1 cellular context compared by ENCODE assay signal in genomic region chr9:38227061-38227540, GRCh38.
TF ChIP-seq lines count a peak whose summit lies in the region.

No MANE protein-coding gene starts in this region.

TF ChIP-seq in HEK293, 187 proteins besides CTCF, POLR2A, EP300 and RAD21 (continued from another document and continues in another):
- 0 out of 2 replicates have a peak, but pooled peaks have one; percentile 36 for TF ChIP-seq ZNF692 (tag by site-specific recombination; IDR thresholded peaks at IDR 0.05)
- TF ChIP-seq ZNF433 (tag by site-specific recombination; IDR thresholded peaks at IDR 0.05; ENCODE audit: low read depth): no peak
- no peak for TF ChIP-seq ZNF629 (tag by site-specific recombination; IDR thresholded peaks at IDR 0.05)
- TF ChIP-seq, protein P1, sequence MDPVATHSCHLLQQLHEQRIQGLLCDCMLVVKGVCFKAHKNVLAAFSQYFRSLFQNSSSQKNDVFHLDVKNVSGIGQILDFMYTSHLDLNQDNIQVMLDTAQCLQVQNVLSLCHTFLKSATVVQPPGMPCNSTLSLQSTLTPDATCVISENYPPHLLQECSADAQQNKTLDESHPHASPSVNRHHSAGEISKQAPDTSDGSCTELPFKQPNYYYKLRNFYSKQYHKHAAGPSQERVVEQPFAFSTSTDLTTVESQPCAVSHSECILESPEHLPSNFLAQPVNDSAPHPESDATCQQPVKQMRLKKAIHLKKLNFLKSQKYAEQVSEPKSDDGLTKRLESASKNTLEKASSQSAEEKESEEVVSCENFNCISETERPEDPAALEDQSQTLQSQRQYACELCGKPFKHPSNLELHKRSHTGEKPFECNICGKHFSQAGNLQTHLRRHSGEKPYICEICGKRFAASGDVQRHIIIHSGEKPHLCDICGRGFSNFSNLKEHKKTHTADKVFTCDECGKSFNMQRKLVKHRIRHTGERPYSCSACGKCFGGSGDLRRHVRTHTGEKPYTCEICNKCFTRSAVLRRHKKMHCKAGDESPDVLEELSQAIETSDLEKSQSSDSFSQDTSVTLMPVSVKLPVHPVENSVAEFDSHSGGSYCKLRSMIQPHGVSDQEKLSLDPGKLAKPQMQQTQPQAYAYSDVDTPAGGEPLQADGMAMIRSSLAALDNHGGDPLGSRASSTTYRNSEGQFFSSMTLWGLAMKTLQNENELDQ (tag by site-specific recombination; IDR thresholded peaks at IDR 0.05; ENCODE audit: low read depth): no peak
- TF ChIP-seq ZNF211 (tag by site-specific recombination; IDR thresholded peaks at IDR 0.05; ENCODE audit: low read depth): no peak
- TF ChIP-seq ZNF157 (tag by site-specific recombination; IDR thresholded peaks at IDR 0.05): no peak
- TF ChIP-seq ZNF777 (tag by site-specific recombination; IDR thresholded peaks at IDR 0.05; ENCODE audit: borderline replicate concordance): no peak
- no peak for TF ChIP-seq ZNF76 (tag by site-specific recombination; IDR thresholded peaks at IDR 0.05; ENCODE audit: borderline replicate concordance, low read depth)
- peak; percentile 80 for TF ChIP-seq GLIS2 (tag by site-specific recombination; IDR thresholded peaks at IDR 0.05)
- TF ChIP-seq ZNF654 (tag by site-specific recombination; IDR thresholded peaks at IDR 0.05; ENCODE audit: low read depth): no peak
- no peak; the same call in 1 of the 2 replicates for TF ChIP-seq ZNF660 (tag by site-specific recombination; IDR thresholded peaks at IDR 0.05)
- TF ChIP-seq ZNF768 (tag by site-specific recombination; IDR thresholded peaks at IDR 0.05): no peak
- TF ChIP-seq ZNF248 (tag by site-specific recombination; IDR thresholded peaks at IDR 0.05): no peak
- no peak for TF ChIP-seq ZNF658 (tag by site-specific recombination; IDR thresholded peaks at IDR 0.05)
- TF ChIP-seq ZBTB17 (tag by site-specific recombination; IDR thresholded peaks at IDR 0.05): peak; percentile 26; the same call in 1 of the 2 replicates
- TF ChIP-seq, protein P2, sequence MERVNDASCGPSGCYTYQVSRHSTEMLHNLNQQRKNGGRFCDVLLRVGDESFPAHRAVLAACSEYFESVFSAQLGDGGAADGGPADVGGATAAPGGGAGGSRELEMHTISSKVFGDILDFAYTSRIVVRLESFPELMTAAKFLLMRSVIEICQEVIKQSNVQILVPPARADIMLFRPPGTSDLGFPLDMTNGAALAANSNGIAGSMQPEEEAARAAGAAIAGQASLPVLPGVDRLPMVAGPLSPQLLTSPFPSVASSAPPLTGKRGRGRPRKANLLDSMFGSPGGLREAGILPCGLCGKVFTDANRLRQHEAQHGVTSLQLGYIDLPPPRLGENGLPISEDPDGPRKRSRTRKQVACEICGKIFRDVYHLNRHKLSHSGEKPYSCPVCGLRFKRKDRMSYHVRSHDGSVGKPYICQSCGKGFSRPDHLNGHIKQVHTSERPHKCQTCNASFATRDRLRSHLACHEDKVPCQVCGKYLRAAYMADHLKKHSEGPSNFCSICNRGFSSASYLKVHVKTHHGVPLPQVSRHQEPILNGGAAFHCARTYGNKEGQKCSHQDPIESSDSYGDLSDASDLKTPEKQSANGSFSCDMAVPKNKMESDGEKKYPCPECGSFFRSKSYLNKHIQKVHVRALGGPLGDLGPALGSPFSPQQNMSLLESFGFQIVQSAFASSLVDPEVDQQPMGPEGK (tag by site-specific recombination; IDR thresholded peaks at IDR 0.05): peak; percentile 79
- TF ChIP-seq, protein P3, sequence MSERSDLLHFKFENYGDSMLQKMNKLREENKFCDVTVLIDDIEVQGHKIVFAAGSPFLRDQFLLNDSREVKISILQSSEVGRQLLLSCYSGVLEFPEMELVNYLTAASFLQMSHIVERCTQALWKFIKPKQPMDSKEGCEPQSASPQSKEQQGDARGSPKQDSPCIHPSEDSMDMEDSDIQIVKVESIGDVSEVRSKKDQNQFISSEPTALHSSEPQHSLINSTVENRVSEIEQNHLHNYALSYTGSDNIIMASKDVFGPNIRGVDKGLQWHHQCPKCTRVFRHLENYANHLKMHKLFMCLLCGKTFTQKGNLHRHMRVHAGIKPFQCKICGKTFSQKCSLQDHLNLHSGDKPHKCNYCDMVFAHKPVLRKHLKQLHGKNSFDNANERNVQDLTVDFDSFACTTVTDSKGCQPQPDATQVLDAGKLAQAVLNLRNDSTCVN (tag by site-specific recombination; optimal IDR thresholded peaks at IDR 0.05): no peak
- TF ChIP-seq, protein P4, sequence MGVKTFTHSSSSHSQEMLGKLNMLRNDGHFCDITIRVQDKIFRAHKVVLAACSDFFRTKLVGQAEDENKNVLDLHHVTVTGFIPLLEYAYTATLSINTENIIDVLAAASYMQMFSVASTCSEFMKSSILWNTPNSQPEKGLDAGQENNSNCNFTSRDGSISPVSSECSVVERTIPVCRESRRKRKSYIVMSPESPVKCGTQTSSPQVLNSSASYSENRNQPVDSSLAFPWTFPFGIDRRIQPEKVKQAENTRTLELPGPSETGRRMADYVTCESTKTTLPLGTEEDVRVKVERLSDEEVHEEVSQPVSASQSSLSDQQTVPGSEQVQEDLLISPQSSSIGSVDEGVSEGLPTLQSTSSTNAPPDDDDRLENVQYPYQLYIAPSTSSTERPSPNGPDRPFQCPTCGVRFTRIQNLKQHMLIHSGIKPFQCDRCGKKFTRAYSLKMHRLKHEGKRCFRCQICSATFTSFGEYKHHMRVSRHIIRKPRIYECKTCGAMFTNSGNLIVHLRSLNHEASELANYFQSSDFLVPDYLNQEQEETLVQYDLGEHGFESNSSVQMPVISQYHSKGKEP (tag by site-specific recombination; IDR thresholded peaks at IDR 0.05): peak; percentile 74
- TF ChIP-seq, protein P5, sequence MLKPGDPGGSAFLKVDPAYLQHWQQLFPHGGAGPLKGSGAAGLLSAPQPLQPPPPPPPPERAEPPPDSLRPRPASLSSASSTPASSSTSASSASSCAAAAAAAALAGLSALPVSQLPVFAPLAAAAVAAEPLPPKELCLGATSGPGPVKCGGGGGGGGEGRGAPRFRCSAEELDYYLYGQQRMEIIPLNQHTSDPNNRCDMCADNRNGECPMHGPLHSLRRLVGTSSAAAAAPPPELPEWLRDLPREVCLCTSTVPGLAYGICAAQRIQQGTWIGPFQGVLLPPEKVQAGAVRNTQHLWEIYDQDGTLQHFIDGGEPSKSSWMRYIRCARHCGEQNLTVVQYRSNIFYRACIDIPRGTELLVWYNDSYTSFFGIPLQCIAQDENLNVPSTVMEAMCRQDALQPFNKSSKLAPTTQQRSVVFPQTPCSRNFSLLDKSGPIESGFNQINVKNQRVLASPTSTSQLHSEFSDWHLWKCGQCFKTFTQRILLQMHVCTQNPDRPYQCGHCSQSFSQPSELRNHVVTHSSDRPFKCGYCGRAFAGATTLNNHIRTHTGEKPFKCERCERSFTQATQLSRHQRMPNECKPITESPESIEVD (tag by site-specific recombination; IDR thresholded peaks at IDR 0.05): no peak
- TF ChIP-seq ZNF404 (tag by site-specific recombination; IDR thresholded peaks at IDR 0.05): no peak
- TF ChIP-seq BCL6B (tag by site-specific recombination; IDR thresholded peaks at IDR 0.05): no peak
- TF ChIP-seq ZNF398 (tag by site-specific recombination; IDR thresholded peaks at IDR 0.05): peak; percentile 84
- TF ChIP-seq MZF1 (tag by site-specific recombination; IDR thresholded peaks at IDR 0.05; ENCODE audit: borderline replicate concordance): no peak
- TF ChIP-seq, protein P6, sequence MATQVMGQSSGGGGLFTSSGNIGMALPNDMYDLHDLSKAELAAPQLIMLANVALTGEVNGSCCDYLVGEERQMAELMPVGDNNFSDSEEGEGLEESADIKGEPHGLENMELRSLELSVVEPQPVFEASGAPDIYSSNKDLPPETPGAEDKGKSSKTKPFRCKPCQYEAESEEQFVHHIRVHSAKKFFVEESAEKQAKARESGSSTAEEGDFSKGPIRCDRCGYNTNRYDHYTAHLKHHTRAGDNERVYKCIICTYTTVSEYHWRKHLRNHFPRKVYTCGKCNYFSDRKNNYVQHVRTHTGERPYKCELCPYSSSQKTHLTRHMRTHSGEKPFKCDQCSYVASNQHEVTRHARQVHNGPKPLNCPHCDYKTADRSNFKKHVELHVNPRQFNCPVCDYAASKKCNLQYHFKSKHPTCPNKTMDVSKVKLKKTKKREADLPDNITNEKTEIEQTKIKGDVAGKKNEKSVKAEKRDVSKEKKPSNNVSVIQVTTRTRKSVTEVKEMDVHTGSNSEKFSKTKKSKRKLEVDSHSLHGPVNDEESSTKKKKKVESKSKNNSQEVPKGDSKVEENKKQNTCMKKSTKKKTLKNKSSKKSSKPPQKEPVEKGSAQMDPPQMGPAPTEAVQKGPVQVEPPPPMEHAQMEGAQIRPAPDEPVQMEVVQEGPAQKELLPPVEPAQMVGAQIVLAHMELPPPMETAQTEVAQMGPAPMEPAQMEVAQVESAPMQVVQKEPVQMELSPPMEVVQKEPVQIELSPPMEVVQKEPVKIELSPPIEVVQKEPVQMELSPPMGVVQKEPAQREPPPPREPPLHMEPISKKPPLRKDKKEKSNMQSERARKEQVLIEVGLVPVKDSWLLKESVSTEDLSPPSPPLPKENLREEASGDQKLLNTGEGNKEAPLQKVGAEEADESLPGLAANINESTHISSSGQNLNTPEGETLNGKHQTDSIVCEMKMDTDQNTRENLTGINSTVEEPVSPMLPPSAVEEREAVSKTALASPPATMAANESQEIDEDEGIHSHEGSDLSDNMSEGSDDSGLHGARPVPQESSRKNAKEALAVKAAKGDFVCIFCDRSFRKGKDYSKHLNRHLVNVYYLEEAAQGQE (tag by site-specific recombination; IDR thresholded peaks at IDR 0.05): no peak
- TF ChIP-seq ZNF26 (tag by site-specific recombination; IDR thresholded peaks at IDR 0.05): no peak
- no peak for TF ChIP-seq ZNF561 (tag by site-specific recombination; IDR thresholded peaks at IDR 0.05; ENCODE audit: borderline replicate concordance)
- TF ChIP-seq ZBTB6 (tag by site-specific recombination; IDR thresholded peaks at IDR 0.05): no peak
- TF ChIP-seq ZNF549 (tag by site-specific recombination; IDR thresholded peaks at IDR 0.05): no peak
- 0 out of 2 replicates have a peak, but pooled peaks have one; percentile 37 for TF ChIP-seq ZNF843 (tag by site-specific recombination; IDR thresholded peaks at IDR 0.05)
